In genomic region chr14:68841030-68841809, GRCh38 we compare ENCODE assay signal across 11 cellular contexts. TPM values are rescaled to one million over a fixed set of nuclear protein-coding genes. Genes with fewer than 3 reads are reported as not detected.
DNase-seq lines count a peak whose midpoint lies in the region; ATAC-seq and TF ChIP-seq lines count a peak whose summit lies in the region.
"Had no signal": no experiment of that assay in that cellular context is flagged by ENCODE, and none has a peak within 500 bp of the region (broad histone marks: within the 10 kb centered on the region; RNA-seq: fewer than 3 reads in every experiment).

No MANE protein-coding gene starts in this region.

- H3K27ac Mint-ChIP-seq in nephron, result peak overlapping the region; percentile 6 to 78 (median 35)

- peaks cover 24% of the 10 kb centered on the region for H3K9me3 Mint-ChIP-seq in nephron

- no peak overlapping the region for H3K4me3 Mint-ChIP-seq in nephron

- peaks cover 29% of the 10 kb centered on the region for H3K4me1 Mint-ChIP-seq in nephron

- peaks cover 14% of the 10 kb centered on the region for H3K36me3 Mint-ChIP-seq in nephron (ENCODE audit: low read depth)

- no peak for ATAC-seq in HG03354 (IDR thresholded peaks at IDR 0.05; ENCODE audit: poor library complexity, severe bottlenecking, unreplicated experiment)
- ATAC-seq: K562 had no signal

- DNase-seq in AG08395 (ENCODE audit: low spot score) (peak; percentile 7), HT1080 (ENCODE audit: low read depth) (peak; percentile 43), dermis microvascular lymphatic vessel endothelial cell (ENCODE audit: low read depth in 2 of 2) (peak; percentile 63 to 90), islet precursor cell (no peak), CD1c-positive myeloid dendritic cell (ENCODE audit: extremely low spot score) (no peak), EL (no peak)
- DNase-seq: activated effector memory CD4-positive, alpha-beta T cell treated with anti-CD3 and anti-CD28 coated beads, Interleukin-2, amount 50 U/mL, for 16 hours; NCI-H2029 had no signal

- TF ChIP-seq CTCF in nephron (IDR thresholded peaks at IDR 0.05; ENCODE audit: unreplicated experiment in 3 of 3), result no peak

- H3K27me3 Mint-ChIP-seq in nephron (ENCODE audit: low read depth), result peaks cover 3% of the 10 kb centered on the region

RNA-seq across cellular contexts. Expression of gene ZFP36L1, which starts 48.4 kb away (rescaled TPM):
- 53.0 and 70.7 TPM in 2 replicates for total RNA-seq in HT1080 (2014; rRNA removed; shearing (Covaris generic))
- polyA plus RNA-seq in HT1080 (2015; cell fraction: cytosol; rRNA removed), result 142 and 183 TPM in 2 replicates
- polyA plus RNA-seq in HT1080 (2015; cell fraction: nucleus; rRNA removed), result 252 and 370 TPM in 2 replicates
- 7.6 and 24.8 TPM in 2 replicates for total RNA-seq in dermis microvascular lymphatic vessel endothelial cell

Comparison
In these comparisons a context has a peak if more than half of its experiments do, and no peak if none do; other contexts are left out.
1. DNase-seq: peak in AG08395 (single experiment), HT1080 (single experiment) and dermis microvascular lymphatic vessel endothelial cell (2 of 2); none in islet precursor cell (single experiment), CD1c-positive myeloid dendritic cell (single experiment) and EL (single experiment).